Comparison of ENCODE assay signal across 10 cellular contexts in genomic region chr5:139091439-139092156, GRCh38.
DNase-seq lines count a peak whose midpoint lies in the region; ATAC-seq and TF ChIP-seq lines count a peak whose summit lies in the region.
"Had no signal": no experiment of that assay in that cellular context is flagged by ENCODE, and none has a peak within 500 bp of the region (broad histone marks: within the 10 kb centered on the region; RNA-seq: fewer than 3 reads in every experiment).

No MANE protein-coding gene starts in this region.

- no peak overlapping the region for H3K14ac ChIP-seq in neuronal stem cell (ENCODE audit: low read length)

- H3K4ac ChIP-seq in neuronal stem cell (ENCODE audit: low read length): no peak overlapping the region

- peak; percentile 61 for DNase-seq in fibroblast of the aortic adventitia (ENCODE audit: low read depth)
- no peak for DNase-seq in psoas muscle
- DNase-seq in coronary artery (ENCODE audit: low spot score): no peak
- no peak for DNase-seq in stimulated activated CD4-positive, alpha-beta T cell treated with anti-CD3 and anti-CD28 coated beads, Interleukin-2, amount 100 ng/mL, for 24 hours
- no peak for DNase-seq in OCI-M2 (lab: John Stamatoyannopoulos, UW; ENCODE audit: unreplicated experiment)
- no peak for DNase-seq in neuronal stem cell (ENCODE audit: low spot score)
- DNase-seq: activated CD4-positive, CD25-positive, alpha-beta regulatory T cell treated with anti-CD3 and anti-CD28 coated beads, Interleukin-2, amount 50 U/mL, for 72 hours; NCI-H2029 had no signal

- no peaks in the 10 kb centered on the region for H3F3A ChIP-seq in OCI-LY1 (ENCODE audit: insufficient read depth, low read length)

- H2BK5ac ChIP-seq in neuronal stem cell (ENCODE audit: low read length): no peak overlapping the region

- 53 to 61% (median 58%) methylated on average over 5 of the region's 5 CpGs for WGBS in psoas muscle, 3 donors
- no CpG with 5 or more reads among the region's 5 CpGs for WGBS in neuronal stem cell (ENCODE audit: extremely low coverage in 2 of 2, insufficient read length in 2 of 2, insufficient replicate concordance in 1 of 2), 2 donors

- TF ChIP-seq CTCF in GM12872 (IDR thresholded peaks at IDR 0.05; ENCODE audit: insufficient read depth, low read depth, low read length) (peak; percentile 37; the same call in 2 of the 3 replicates), OCI-LY1 (IDR thresholded peaks at IDR 0.05; ENCODE audit: low read length) (peak; percentile 12; the same call in 1 of the 2 replicates), fibroblast of the aortic adventitia (IDR thresholded peaks at IDR 0.05; ENCODE audit: insufficient read depth, low read length) (peak; percentile 46), psoas muscle (IDR thresholded peaks at IDR 0.05) (peak; percentile 37), coronary artery (IDR thresholded peaks at IDR 0.05) (no peak)

- no peaks in the 10 kb centered on the region for H4K20me1 ChIP-seq in OCI-LY1 (ENCODE audit: insufficient read depth, low read length)

- no peak overlapping the region for H3K4me2 ChIP-seq in OCI-LY1 (ENCODE audit: low read length)
- no peak overlapping the region for H3K4me2 ChIP-seq in neuronal stem cell (ENCODE audit: insufficient read depth, low read length, poor library complexity, severe bottlenecking)

- H2AFZ ChIP-seq in OCI-LY1 (ENCODE audit: low read length): no peak overlapping the region
- no peak overlapping the region for H2AFZ ChIP-seq in neuronal stem cell (ENCODE audit: low read length)

- no peaks in the 10 kb centered on the region for H3K9me3 ChIP-seq in OCI-LY1 (ENCODE audit: low read length)
- no peaks in the 10 kb centered on the region for H3K9me3 ChIP-seq in psoas muscle
- no peaks in the 10 kb centered on the region for H3K9me3 ChIP-seq in neuronal stem cell (replicated peaks in 1 of 2; ENCODE audit: control insufficient read depth in 2 of 2, insufficient read depth in 1 of 2, low read depth in 1 of 2, low read length in 2 of 2)

- H2AK5ac ChIP-seq in neuronal stem cell (ENCODE audit: low read depth, low read length): no peak overlapping the region

- H3K9ac ChIP-seq in OCI-LY1 (ENCODE audit: low read length) (no peak overlapping the region), neuronal stem cell (ENCODE audit: low read depth, low read length, poor library complexity) (no peak overlapping the region)

- H2BK15ac ChIP-seq in neuronal stem cell (ENCODE audit: low read length): no peak overlapping the region

- H3K27ac ChIP-seq in OCI-LY1 (ENCODE audit: low read depth, low read length, poor library complexity, severe bottlenecking) (no peak overlapping the region), psoas muscle (no peak overlapping the region), coronary artery (peak overlapping the region in 1 of 2 donors; percentile 21), neuronal stem cell (replicated peaks; ENCODE audit: low read length) (no peak overlapping the region)

- no peak overlapping the region for H4K91ac ChIP-seq in neuronal stem cell (ENCODE audit: low read depth, low read length, poor library complexity)

- no peak overlapping the region for H4K8ac ChIP-seq in neuronal stem cell (ENCODE audit: low read depth, low read length)

- H2BK12ac ChIP-seq in neuronal stem cell (ENCODE audit: low read length): no peak overlapping the region

- no peak overlapping the region for H2BK120ac ChIP-seq in neuronal stem cell (ENCODE audit: low read depth, low read length)

- peak; percentile 65 to 90 (median 84) for ATAC-seq in psoas muscle

- H3K4me3 ChIP-seq in OCI-LY1 (ENCODE audit: low read depth, low read length, poor library complexity, severe bottlenecking) (no peak overlapping the region), fibroblast of the aortic adventitia (ENCODE audit: low read depth, low read length) (no peak overlapping the region), psoas muscle (no peak overlapping the region), coronary artery (no peak overlapping the region), neuronal stem cell (ENCODE audit: low read length in 2 of 2) (no peak overlapping the region)

- H3K36me3 ChIP-seq in OCI-LY1 (ENCODE audit: insufficient read depth, low read length) (no peaks in the 10 kb centered on the region), psoas muscle (ENCODE audit: insufficient read depth in 1 of 2, low read depth in 1 of 2) (peaks cover 0 to 2% of the 10 kb centered on the region in 2 donors), neuronal stem cell (replicated peaks in 1 of 2; ENCODE audit: control insufficient read depth in 2 of 2, insufficient read depth in 2 of 2, low read length in 2 of 2) (no peaks in the 10 kb centered on the region)

- H3K23ac ChIP-seq in neuronal stem cell (ENCODE audit: low read depth, low read length, poor library complexity): no peak overlapping the region

- H3K79me2 ChIP-seq in OCI-LY1 (ENCODE audit: insufficient read depth, low read length): no peaks in the 10 kb centered on the region

- H3K79me1 ChIP-seq in neuronal stem cell (ENCODE audit: low read depth, low read length): no peaks in the 10 kb centered on the region

- no peak overlapping the region for H3K18ac ChIP-seq in neuronal stem cell (ENCODE audit: low read length)

- intact Hi-C loops in psoas muscle (cut with DNase I): loop anchor here (5.0 kb wide), 2 partner anchors 51 to 171 kb away; no protein-coding TSS in a partner anchor

- H3K4me1 ChIP-seq in OCI-LY1 (ENCODE audit: insufficient read depth, low read length, severe bottlenecking): peaks cover 13% of the 10 kb centered on the region
- H3K4me1 ChIP-seq in psoas muscle: peaks cover 22% of the 10 kb centered on the region
- H3K4me1 ChIP-seq in neuronal stem cell (ENCODE audit: control insufficient read depth in 2 of 2, insufficient read depth in 1 of 2, low read depth in 1 of 2, low read length in 2 of 2): peaks cover 0 to 37% of the 10 kb centered on the region in 2 donors

- H3K27me3 ChIP-seq in OCI-LY1 (ENCODE audit: insufficient read depth, low read length) (no peaks in the 10 kb centered on the region), psoas muscle (ENCODE audit: insufficient read depth in 3 of 3, low read length in 2 of 3) (no peaks in the 10 kb centered on the region), neuronal stem cell (ENCODE audit: control insufficient read depth in 3 of 3, insufficient read depth in 3 of 3, low read depth in 1 of 3, low read length in 3 of 3) (no peaks in the 10 kb centered on the region)

- no peaks in the 10 kb centered on the region for H3K9me2 ChIP-seq in OCI-LY1 (ENCODE audit: low read depth, low read length)
